Comparison of ENCODE assay signal across 1 cellular context in the genomic region with DNA sequence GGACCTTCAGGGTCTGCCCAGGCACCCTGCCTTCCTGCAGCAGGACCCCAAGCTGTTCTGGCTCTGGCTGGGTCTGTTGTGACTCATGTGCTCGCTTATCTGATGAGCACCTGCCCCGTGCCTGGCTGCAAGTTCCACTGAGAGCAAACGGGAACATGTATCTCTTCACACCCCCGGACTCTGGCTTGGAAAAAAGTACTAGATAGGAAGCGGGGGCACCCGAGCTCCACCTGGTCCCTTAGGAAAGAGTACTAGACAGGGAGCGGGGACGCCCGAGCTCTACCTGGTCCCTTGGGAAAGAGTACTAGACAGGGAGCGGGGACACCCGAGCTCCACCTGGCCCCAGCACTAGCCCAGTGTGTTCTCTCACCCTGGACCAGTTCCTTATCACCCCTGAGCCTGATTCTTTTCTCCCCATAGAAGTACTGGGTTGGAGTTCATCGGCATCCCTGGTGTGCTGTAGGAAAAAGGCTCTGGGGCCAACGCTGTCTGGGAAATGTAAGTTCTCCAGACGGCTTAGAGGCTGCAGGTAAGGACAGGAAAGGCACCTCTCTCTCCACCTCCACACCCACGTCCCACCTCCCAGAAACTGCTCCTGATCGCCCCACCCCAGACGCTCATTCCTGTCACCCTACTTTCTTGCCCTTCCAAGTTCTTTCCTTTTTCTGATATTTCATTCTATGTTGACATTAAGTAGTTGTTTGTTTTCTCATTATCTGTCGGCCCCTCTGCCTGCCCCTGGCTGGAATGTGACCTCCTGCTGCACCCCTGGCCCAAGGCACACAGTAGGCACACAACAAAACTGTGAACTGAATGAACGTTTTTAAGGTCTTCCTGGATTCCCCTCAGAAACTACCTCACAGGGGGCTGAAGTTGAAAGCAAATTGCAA.
TF ChIP-seq lines count a peak whose summit lies in the region.

No MANE protein-coding gene starts in this region.

TF ChIP-seq in GM23338, 12 proteins besides CTCF, POLR2A, EP300 and RAD21 (continued from another document):
- TF ChIP-seq, protein P1, sequence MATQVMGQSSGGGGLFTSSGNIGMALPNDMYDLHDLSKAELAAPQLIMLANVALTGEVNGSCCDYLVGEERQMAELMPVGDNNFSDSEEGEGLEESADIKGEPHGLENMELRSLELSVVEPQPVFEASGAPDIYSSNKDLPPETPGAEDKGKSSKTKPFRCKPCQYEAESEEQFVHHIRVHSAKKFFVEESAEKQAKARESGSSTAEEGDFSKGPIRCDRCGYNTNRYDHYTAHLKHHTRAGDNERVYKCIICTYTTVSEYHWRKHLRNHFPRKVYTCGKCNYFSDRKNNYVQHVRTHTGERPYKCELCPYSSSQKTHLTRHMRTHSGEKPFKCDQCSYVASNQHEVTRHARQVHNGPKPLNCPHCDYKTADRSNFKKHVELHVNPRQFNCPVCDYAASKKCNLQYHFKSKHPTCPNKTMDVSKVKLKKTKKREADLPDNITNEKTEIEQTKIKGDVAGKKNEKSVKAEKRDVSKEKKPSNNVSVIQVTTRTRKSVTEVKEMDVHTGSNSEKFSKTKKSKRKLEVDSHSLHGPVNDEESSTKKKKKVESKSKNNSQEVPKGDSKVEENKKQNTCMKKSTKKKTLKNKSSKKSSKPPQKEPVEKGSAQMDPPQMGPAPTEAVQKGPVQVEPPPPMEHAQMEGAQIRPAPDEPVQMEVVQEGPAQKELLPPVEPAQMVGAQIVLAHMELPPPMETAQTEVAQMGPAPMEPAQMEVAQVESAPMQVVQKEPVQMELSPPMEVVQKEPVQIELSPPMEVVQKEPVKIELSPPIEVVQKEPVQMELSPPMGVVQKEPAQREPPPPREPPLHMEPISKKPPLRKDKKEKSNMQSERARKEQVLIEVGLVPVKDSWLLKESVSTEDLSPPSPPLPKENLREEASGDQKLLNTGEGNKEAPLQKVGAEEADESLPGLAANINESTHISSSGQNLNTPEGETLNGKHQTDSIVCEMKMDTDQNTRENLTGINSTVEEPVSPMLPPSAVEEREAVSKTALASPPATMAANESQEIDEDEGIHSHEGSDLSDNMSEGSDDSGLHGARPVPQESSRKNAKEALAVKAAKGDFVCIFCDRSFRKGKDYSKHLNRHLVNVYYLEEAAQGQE (IDR thresholded peaks at IDR 0.05; ENCODE audit: unreplicated experiment) = no peak
- no peak for TF ChIP-seq ZNF462 (CRISPR knock-in tag; IDR thresholded peaks at IDR 0.05)
- TF ChIP-seq ZNF114 (CRISPR knock-in tag; IDR thresholded peaks at IDR 0.05) = no peak
- TF ChIP-seq ZNF331 (CRISPR knock-in tag; IDR thresholded peaks at IDR 0.05; ENCODE audit: low read depth) = no peak
- TF ChIP-seq POLR2AphosphoS5 (IDR thresholded peaks at IDR 0.05; ENCODE audit: low read depth) = no peak
- TF ChIP-seq NANOG (IDR thresholded peaks at IDR 0.05; ENCODE audit: borderline replicate concordance) = no peak
- no peak for TF ChIP-seq CREB1 (CRISPR knock-in tag; IDR thresholded peaks at IDR 0.05; ENCODE audit: low read depth)
TF ChIP-seq in GM23338: peak in this region for 0.
